Comparison of ENCODE assay signal across 9 cellular contexts in the genomic region with DNA sequence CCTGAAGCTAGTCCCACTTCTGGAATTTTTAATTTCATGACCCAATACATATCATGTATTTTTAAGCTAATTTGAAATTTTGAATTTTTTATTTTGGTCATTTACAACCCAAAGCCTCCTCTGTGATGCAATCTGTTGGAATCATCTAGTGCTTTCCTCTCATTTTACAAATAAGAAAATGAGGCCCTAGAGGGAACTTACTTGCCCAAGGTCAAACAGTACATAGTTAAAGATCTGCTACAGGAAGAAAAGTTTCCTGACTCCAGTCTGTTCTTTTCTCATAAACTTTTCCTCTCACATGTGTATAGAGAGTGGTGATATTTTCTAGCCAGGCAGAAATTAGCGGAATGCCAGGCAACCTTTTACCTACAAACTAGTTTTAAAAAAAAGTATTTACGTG. TPM values are rescaled to one million over a fixed set of nuclear protein-coding genes. Genes with fewer than 3 reads are reported as not detected.
"Had no signal": no experiment of that assay in that cellular context is flagged by ENCODE, and none has a peak within 500 bp of the region (broad histone marks: within the 10 kb centered on the region; RNA-seq: fewer than 3 reads in every experiment).

No MANE protein-coding gene starts in this region.

- H3K9me3 ChIP-seq: HAP-1 had no signal

- DNase-seq: GM23248, GOT3, H7, HFFc6, IMR-90 had no signal

- ATAC-seq: HCT116, K562 had no signal

- H3K27ac ChIP-seq: GM23248 had no signal

- H3K4me1 ChIP-seq: HAP-1 had no signal

- H3K9me3 Mint-ChIP-seq: HFFc6 had no signal

- H2AFZ ChIP-seq: GM23248 had no signal

- H3K4me3 Mint-ChIP-seq: HFFc6 had no signal

- H3K4me3 ChIP-seq: GM23248, HAP-1, K562 had no signal

- H3K36me3 ChIP-seq: HAP-1 had no signal

- H3K27ac Mint-ChIP-seq: HFFc6 had no signal

- H3K9ac ChIP-seq: GM23248 had no signal

RNA-seq across cellular contexts. Expression of gene DPT, which starts 59.3 kb away (rescaled TPM):
- total RNA-seq: H7, HFFc6, HT-29, IMR-90, K562 had no signal
- polyA plus RNA-seq: IMR-90, K562 had no signal
